In genomic region chr4:95268819-95269565, GRCh38 we compare ENCODE assay signal across 15 cellular contexts.
DNase-seq lines count a peak whose midpoint lies in the region; ATAC-seq and TF ChIP-seq lines count a peak whose summit lies in the region.
"Had no signal": no experiment of that assay in that cellular context is flagged by ENCODE, and none has a peak within 500 bp of the region (broad histone marks: within the 10 kb centered on the region; RNA-seq: fewer than 3 reads in every experiment).

No MANE protein-coding gene starts in this region.

- TF ChIP-seq CTCF in PC-3 (conservative IDR thresholded peaks at IDR 0.05; ENCODE audit: low read depth, low read length) = no peak
- TF ChIP-seq CTCF in fibroblast of pulmonary artery (IDR thresholded peaks at IDR 0.05; ENCODE audit: low read length, missing control alignments) = no peak
- TF ChIP-seq CTCF in esophagus muscularis mucosa (IDR thresholded peaks at IDR 0.05) = no peak

- H3K9ac ChIP-seq in PC-3 (ENCODE audit: low read length) = no peak overlapping the region

- no peaks in the 10 kb centered on the region for H3K36me3 ChIP-seq in PC-3 (ENCODE audit: low read depth, low read length)
- H3K36me3 ChIP-seq in esophagus muscularis mucosa = no peaks in the 10 kb centered on the region
- H3K36me3 ChIP-seq: HAP-1, vagina had no signal

- BruUV-seq in PC-3 (replicated peaks; lab: Mats Ljungman, UMichigan) = no TSS peak

- WGBS in esophagus muscularis mucosa = 74% methylated on average over 7 of the region's 7 CpGs

- DNase-seq in NCI-H345 (lab: John Stamatoyannopoulos, UW) (peak; percentile 42), NCI-H345 treated with DMSO at 0.1 percent for 48 hours (lab: John Stamatoyannopoulos, UW; ENCODE audit: unreplicated experiment) (no peak), PC-3 (peak; percentile 77), fibroblast of pulmonary artery (ENCODE audit: low read depth) (peak; percentile 53), substantia nigra (lab: John Stamatoyannopoulos, UW) (peak in 1 of 49 donors; percentile 14), esophagus muscularis mucosa (ENCODE audit: extremely low spot score) (no peak), NCI-H524 treated with DMSO at 0.1 percent for 48 hours (lab: John Stamatoyannopoulos, UW) (no peak)
- DNase-seq in stimulated activated CD4-positive, alpha-beta T cell treated with anti-CD3 and anti-CD28 coated beads, Interleukin-2, amount 100 ng/mL, for 48 hours = no peak
- DNase-seq: activated CD4-positive, alpha-beta memory T cell treated with anti-CD3 and anti-CD28 coated beads, Interleukin-2, amount 10 ng/mL, durations not matched to agents 7 days and 5 days; Calu3; NCI-H2029 treated with DMSO at 0.1 percent for 48 hours; stimulated activated naive CD4-positive, alpha-beta T cell treated with Interleukin-2 at 50 U/mL for 16 hours had no signal

- H3K27me3 ChIP-seq in PC-3 (ENCODE audit: low read length) = no peaks in the 10 kb centered on the region
- no peaks in the 10 kb centered on the region for H3K27me3 ChIP-seq in esophagus muscularis mucosa
- H3K27me3 ChIP-seq: vagina had no signal

- POLR2A ChIA-PET in PC-3 (lab: Charles Lee; ENCODE audit: unreplicated experiment) = interaction anchor here (0.7 kb wide), 1 partner anchor 1141 kb away, joined by 4 read pairs; no protein-coding TSS in a partner anchor

- H3K4me2 ChIP-seq in PC-3 (ENCODE audit: low read length) = 0 out of 2 replicates have a peak overlapping the region, but pooled peaks have one; percentile 38

- no peak for TF ChIP-seq EP300 in esophagus muscularis mucosa (IDR thresholded peaks at IDR 0.05)

- H3K4me3 ChIP-seq in PC-3 (ENCODE audit: low read length) (no peak overlapping the region), fibroblast of pulmonary artery (replicated peaks; ENCODE audit: low read depth, low read length) (no peak overlapping the region), esophagus muscularis mucosa (no peak overlapping the region)
- H3K4me3 ChIP-seq: HAP-1, SK-N-MC, vagina had no signal

- CTCF ChIA-PET in PC-3 (lab: Charles Lee) = no interaction called here

- H2AFZ ChIP-seq in PC-3 (ENCODE audit: low read length) = 0 out of 2 replicates have a peak overlapping the region, but pooled peaks have one; percentile 9

- intact Hi-C loops in PC-3 (cut with micrococcal nuclease) = no loop called here
- intact Hi-C loops in esophagus muscularis mucosa (cut with DNase I) = no loop called here

- no peaks in the 10 kb centered on the region for H4K20me1 ChIP-seq in PC-3 (ENCODE audit: low read length)

- no peaks in the 10 kb centered on the region for H3K9me2 ChIP-seq in PC-3 (replicated peaks; ENCODE audit: low read length)

- no peak for ATAC-seq in PC-3

- no peak overlapping the region for H3K27ac ChIP-seq in PC-3 (ENCODE audit: low read length)
- peak overlapping the region; percentile 58 for H3K27ac ChIP-seq in substantia nigra (ENCODE audit: low read depth, low read length, poor library complexity, severe bottlenecking)
- H3K27ac ChIP-seq in esophagus muscularis mucosa (replicated peaks in 1 of 4) = no peak overlapping the region
- H3K27ac ChIP-seq: SK-N-MC, vagina had no signal

- no peak for TF ChIP-seq POLR2A in esophagus muscularis mucosa (IDR thresholded peaks at IDR 0.05; ENCODE audit: low read depth)

- H3K9me3 ChIP-seq in PC-3 (ENCODE audit: low read length) (no peaks in the 10 kb centered on the region), esophagus muscularis mucosa (no peaks in the 10 kb centered on the region)
- H3K9me3 ChIP-seq: HAP-1, vagina had no signal

- no peaks in the 10 kb centered on the region for H3F3A ChIP-seq in PC-3 (ENCODE audit: low read length, unreplicated experiment)

- H3K4me1 ChIP-seq in PC-3 (ENCODE audit: insufficient read depth, low read length) = peaks cover 32% of the 10 kb centered on the region
- H3K4me1 ChIP-seq in esophagus muscularis mucosa = no peaks in the 10 kb centered on the region
- H3K4me1 ChIP-seq: HAP-1, vagina had no signal

- H3K79me2 ChIP-seq in PC-3 (ENCODE audit: low read length) = no peaks in the 10 kb centered on the region

Comparison
In these comparisons a context has a peak if more than half of its experiments do, and no peak if none do; other contexts are left out.
1. DNase-seq: peak in NCI-H345 (single experiment), PC-3 (single experiment) and fibroblast of pulmonary artery (single experiment); none in NCI-H345 treated with DMSO at 0.1 percent for 48 hours (single experiment), esophagus muscularis mucosa (single experiment), stimulated activated CD4-positive, alpha-beta T cell treated with anti-CD3 and anti-CD28 coated beads, Interleukin-2, amount 100 ng/mL, for 48 hours (0 of 2) and NCI-H524 treated with DMSO at 0.1 percent for 48 hours (single experiment).